Comparison of ENCODE assay signal across 17 cellular contexts in the genomic region with DNA sequence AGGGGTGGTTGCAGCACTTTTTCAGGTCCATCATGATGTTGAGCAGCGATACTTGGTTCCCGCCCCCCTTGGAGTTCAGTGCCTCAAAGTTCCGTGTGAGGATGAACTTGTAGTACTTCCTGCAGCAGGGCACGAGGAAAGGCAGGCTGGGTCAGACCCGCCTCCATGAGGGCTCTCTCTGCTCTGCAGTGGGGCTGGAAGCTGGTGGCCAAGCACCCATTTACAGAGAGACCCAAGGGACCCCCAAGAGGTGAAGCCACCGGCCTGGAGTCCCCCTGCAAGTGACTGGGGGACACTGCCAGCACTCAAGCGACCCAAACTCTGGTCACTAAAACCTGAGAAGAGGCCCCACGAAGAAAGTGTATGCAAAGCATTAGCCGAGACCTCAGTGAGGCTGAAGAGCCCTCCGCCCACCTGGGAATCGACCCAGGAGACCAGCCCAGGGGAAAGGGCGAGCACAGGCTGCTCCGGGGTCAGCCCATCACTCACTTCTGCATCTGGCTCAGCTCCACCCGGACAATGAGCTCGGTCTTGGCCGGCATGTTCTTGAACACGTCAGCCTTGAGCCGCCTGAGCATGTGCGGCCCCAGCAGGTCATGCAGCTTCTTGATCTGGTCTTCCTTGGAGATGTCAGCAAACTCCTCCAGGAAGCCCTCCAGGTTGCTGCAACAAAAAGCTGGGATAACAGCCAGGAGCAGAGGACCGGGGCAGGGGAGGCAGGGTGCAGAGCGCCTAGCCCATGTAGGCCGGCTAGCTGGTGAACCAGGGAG. TPM values are rescaled to one million over a fixed set of nuclear protein-coding genes. Genes with fewer than 3 reads are reported as not detected.
DNase-seq lines count a peak whose midpoint lies in the region; ATAC-seq and TF ChIP-seq lines count a peak whose summit lies in the region.
"Had no signal": no experiment of that assay in that cellular context is flagged by ENCODE, and none has a peak within 500 bp of the region (broad histone marks: within the 10 kb centered on the region; RNA-seq: fewer than 3 reads in every experiment).

No MANE protein-coding gene starts in this region.

- peaks cover 0 to 6% (median 2%) of the 10 kb centered on the region in 7 donors for H3K9me3 Mint-ChIP-seq in CD14-positive monocyte
- peaks cover 3% of the 10 kb centered on the region for H3K9me3 Mint-ChIP-seq in stimulated activated effector memory CD8-positive, alpha-beta T cell treated with anti-CD3 and anti-CD28 coated beads, Interleukin-12 subunit alpha, Interleukin-12 subunit beta, amount 100 ng/mL, for 72 hours
- H3K9me3 Mint-ChIP-seq: CD4-positive, alpha-beta T cell had no signal

- peaks cover 41% of the 10 kb centered on the region for H3K27me3 ChIP-seq in left ventricle myocardium inferior (ENCODE audit: low read depth)
- H3K27me3 ChIP-seq in spleen (replicated peaks in 1 of 7): peaks cover 0 to 29% (median 0%) of the 10 kb centered on the region in 7 donors
- no peaks in the 10 kb centered on the region for H3K27me3 ChIP-seq in upper lobe of left lung
- H3K27me3 ChIP-seq: BLaER1 treated with 17β-estradiol and CSF1 and Interleukin-3, amounts not matched to agents 10 nM and 100 nM had no signal

- intact Hi-C loops in Right ventricle myocardium superior (cut with DNase I): no loop called here
- intact Hi-C loops in left ventricle myocardium inferior (cut with micrococcal nuclease): no loop called here
- intact Hi-C loops in CD14-positive monocyte (cut with micrococcal nuclease): no loop called here
- intact Hi-C loops in spleen (cut with DNase I; ENCODE audit: low total_unique reads): no loop called here

- no peak overlapping the region for H3K27ac Mint-ChIP-seq in CD14-positive monocyte
- no peak overlapping the region for H3K27ac Mint-ChIP-seq in stimulated activated effector memory CD8-positive, alpha-beta T cell treated with anti-CD3 and anti-CD28 coated beads, Interleukin-12 subunit alpha, Interleukin-12 subunit beta, amount 100 ng/mL, for 72 hours
- H3K27ac Mint-ChIP-seq: CD4-positive, alpha-beta T cell had no signal

- H3K9me3 ChIP-seq in left ventricle myocardium inferior (replicated peaks) (peaks cover 17% of the 10 kb centered on the region), spleen (peaks cover 0 to 14% (median 9%) of the 10 kb centered on the region in 8 donors), upper lobe of left lung (peaks cover 0 to 6% (median 2%) of the 10 kb centered on the region in 4 donors)

- H3K4me3 Mint-ChIP-seq in CD14-positive monocyte: no peak overlapping the region
- H3K4me3 Mint-ChIP-seq in stimulated activated effector memory CD8-positive, alpha-beta T cell treated with anti-CD3 and anti-CD28 coated beads, Interleukin-12 subunit alpha, Interleukin-12 subunit beta, amount 100 ng/mL, for 72 hours: no peak overlapping the region
- H3K4me3 Mint-ChIP-seq: CD4-positive, alpha-beta T cell had no signal

- TF ChIP-seq POLR2A in spleen (IDR thresholded peaks at IDR 0.05) (no peak), upper lobe of left lung (IDR thresholded peaks at IDR 0.05) (no peak)

- H3K36me3 ChIP-seq in left ventricle myocardium inferior (no peaks in the 10 kb centered on the region), spleen (no peaks in the 10 kb centered on the region), upper lobe of left lung (no peaks in the 10 kb centered on the region)
- H3K36me3 ChIP-seq: HAP-1 had no signal

- H3K27me3 Mint-ChIP-seq in CD14-positive monocyte (ENCODE audit: low read depth in 3 of 3): peaks cover 0 to 8% (median 4%) of the 10 kb centered on the region in 3 donors
- H3K27me3 Mint-ChIP-seq: CD4-positive, alpha-beta T cell had no signal

- no peaks in the 10 kb centered on the region for H3K4me1 Mint-ChIP-seq in CD14-positive monocyte
- H3K4me1 Mint-ChIP-seq in stimulated activated effector memory CD8-positive, alpha-beta T cell treated with anti-CD3 and anti-CD28 coated beads, Interleukin-12 subunit alpha, Interleukin-12 subunit beta, amount 100 ng/mL, for 72 hours: no peaks in the 10 kb centered on the region

- no peak overlapping the region for H3K4me3 ChIP-seq in left ventricle myocardium inferior
- no peak overlapping the region for H3K4me3 ChIP-seq in spleen
- no peak overlapping the region for H3K4me3 ChIP-seq in upper lobe of left lung
- H3K4me3 ChIP-seq: BLaER1 treated with 17β-estradiol and CSF1 and Interleukin-3, amounts not matched to agents 10 nM and 100 nM; GM12878; HAP-1 had no signal

- H3K36me3 Mint-ChIP-seq in CD14-positive monocyte: no peaks in the 10 kb centered on the region
- H3K36me3 Mint-ChIP-seq in stimulated activated effector memory CD8-positive, alpha-beta T cell treated with anti-CD3 and anti-CD28 coated beads, Interleukin-12 subunit alpha, Interleukin-12 subunit beta, amount 100 ng/mL, for 72 hours: no peaks in the 10 kb centered on the region

- DNase-seq in Right ventricle myocardium superior (peak; percentile 19), left ventricle myocardium inferior (no peak), CD14-positive monocyte (ENCODE audit: low spot score) (peak; percentile 40), spleen (peak; percentile 34), upper lobe of left lung (no peak)
- DNase-seq in stimulated activated effector memory CD8-positive, alpha-beta T cell treated with anti-CD3 and anti-CD28 coated beads, Interleukin-12 subunit alpha, Interleukin-12 subunit beta, amount 100 ng/mL, for 72 hours (ENCODE audit: low spot score in 2 of 2): no peak
- DNase-seq: 8988T; ACHN; CD4-positive, alpha-beta T cell; DMS79; GOT3 had no signal

- H3K27ac ChIP-seq in left ventricle myocardium inferior (replicated peaks) (no peak overlapping the region), spleen (no peak overlapping the region), upper lobe of left lung (no peak overlapping the region)
- H3K27ac ChIP-seq: BLaER1 treated with 17β-estradiol and CSF1 and Interleukin-3, amounts not matched to agents 10 nM and 100 nM had no signal

- H3K4me1 ChIP-seq in left ventricle myocardium inferior (no peaks in the 10 kb centered on the region), spleen (no peaks in the 10 kb centered on the region), upper lobe of left lung (no peaks in the 10 kb centered on the region)
- H3K4me1 ChIP-seq: HAP-1 had no signal

- 81 to 88% (median 85%) methylated on average over 19 to 22 of the region's 22 CpGs for WGBS in spleen, 5 donors
- WGBS in upper lobe of left lung, 2 donors: 71 to 86% methylated on average over 5 to 20 of the region's 22 CpGs

- TF ChIP-seq EP300 in upper lobe of left lung (IDR thresholded peaks at IDR 0.05): no peak

- TF ChIP-seq CTCF in left ventricle myocardium inferior (IDR thresholded peaks at IDR 0.05; ENCODE audit: borderline replicate concordance) (no peak), CD14-positive monocyte (IDR thresholded peaks at IDR 0.05) (no peak), spleen (IDR thresholded peaks at IDR 0.05 in 8 of 11, conservative IDR thresholded peaks at IDR 0.05 in 3 of 11) (no peak), upper lobe of left lung (IDR thresholded peaks at IDR 0.05) (no peak)

- ATAC-seq in Right ventricle myocardium superior (ENCODE audit: poor library complexity): no peak
- ATAC-seq in esophagus mucosa: peak; percentile 14
- ATAC-seq in GM21619 (IDR thresholded peaks at IDR 0.05; ENCODE audit: unreplicated experiment): no peak
- ATAC-seq in upper lobe of left lung (ENCODE audit: low FRiP score in 2 of 2): no peak
- no peak for ATAC-seq in stimulated activated effector memory CD8-positive, alpha-beta T cell treated with anti-CD3 and anti-CD28 coated beads, Interleukin-12 subunit alpha, Interleukin-12 subunit beta, amount 100 ng/mL, for 72 hours
- ATAC-seq: GM12878 had no signal

RNA-seq across cellular contexts. Expression of a gene that starts 45.2 kb away (rescaled TPM):
- total RNA-seq in Right ventricle myocardium superior (not detected), left ventricle myocardium inferior (0.19 TPM), esophagus mucosa (0.04 TPM), spleen (under 1 TPM; 0.09 to 0.44 (median 0.17) TPM), upper lobe of left lung (1 to 10 TPM in 2 of 6 donors, under 1 TPM in 4; 0.14 to 1.3 (median 0.25) TPM)
- polyA plus RNA-seq in CD14-positive monocyte (not detected), spleen (under 1 TPM; 0.04 to 0.10 (median 0.08) TPM)
- total RNA-seq: HT1080 had no signal

Comparison
In these comparisons a context has a peak if more than half of its experiments do, and no peak if none do; other contexts are left out.
1. DNase-seq: peak in Right ventricle myocardium superior (single experiment), CD14-positive monocyte (single experiment) and spleen (single experiment); none in left ventricle myocardium inferior (single experiment), upper lobe of left lung (0 of 2) and stimulated activated effector memory CD8-positive, alpha-beta T cell treated with anti-CD3 and anti-CD28 coated beads, Interleukin-12 subunit alpha, Interleukin-12 subunit beta, amount 100 ng/mL, for 72 hours (0 of 2).